19 cellular contexts compared by ENCODE assay signal in genomic region chr12:131056626-131057025, GRCh38.
"Had no signal": no experiment of that assay in that cellular context is flagged by ENCODE, and none has a peak within 500 bp of the region (broad histone marks: within the 10 kb centered on the region; RNA-seq: fewer than 3 reads in every experiment).

No MANE protein-coding gene starts in this region.

- H3K27ac Mint-ChIP-seq: activated B cell treated with CpG ODN at 0.5 μM for 24 hours; activated CD4-positive, alpha-beta T cell treated with anti-CD3 and anti-CD28 coated beads, Interleukin-2, amount 10 ng/mL, durations not matched to agents 24 days and 14 days; activated naive CD8-positive, alpha-beta T cell treated with anti-CD3 and anti-CD28 coated beads, Interleukin-2, amount 10 ng/mL, durations not matched to agents 7 days and 5 days; T-cell had no signal

- H3K4me1 Mint-ChIP-seq: activated B cell treated with CpG ODN at 0.5 μM for 24 hours; central memory CD8-positive, alpha-beta T cell had no signal

- ATAC-seq: activated T-cell treated with anti-CD3 and anti-CD28 coated beads, Interleukin-2, amount 50 U/mL, for 4 hours; T-cell had no signal

- H3K9me3 Mint-ChIP-seq: activated B cell treated with CpG ODN at 0.5 μM for 24 hours; activated CD4-positive, alpha-beta T cell treated with anti-CD3 and anti-CD28 coated beads, Interleukin-2, amount 10 ng/mL, durations not matched to agents 24 days and 14 days; activated naive CD8-positive, alpha-beta T cell treated with anti-CD3 and anti-CD28 coated beads, Interleukin-2, amount 10 ng/mL, durations not matched to agents 7 days and 5 days; activated T-cell treated with anti-CD3 and anti-CD28 coated beads, Interleukin-2, amount 50 U/mL, for 4 hours; central memory CD8-positive, alpha-beta T cell; T-cell had no signal

- DNase-seq: activated CD4-positive, alpha-beta T cell treated with anti-CD3 and anti-CD28 coated beads for 1 hour; activated CD4-positive, alpha-beta T cell treated with anti-CD3 and anti-CD28 coated beads, Interleukin-2, amount 10 ng/mL, durations not matched to agents 24 days and 14 days; activated CD4-positive, alpha-beta T cell treated with anti-CD3 and anti-CD28 coated beads, Interleukin-2, amount 50 U/mL, for 48 hours; activated CD8-positive, alpha-beta memory T cell treated with anti-CD3 and anti-CD28 coated beads for 24 hours; activated naive CD4-positive, alpha-beta T cell treated with anti-CD3 and anti-CD28 coated beads, Interleukin-2, amount 50 U/mL, for 16 hours; activated naive CD8-positive, alpha-beta T cell treated with anti-CD3 and anti-CD28 coated beads, Interleukin-2, amount 10 ng/mL, durations not matched to agents 7 days and 5 days; activated T-cell treated with anti-CD3 and anti-CD28 coated beads, Interleukin-2, amount 50 U/mL, for 4 hours; NCI-H1092; NCI-H1930; NCI-H2107; NCI-H2171 treated with DMSO at 0.1 percent for 48 hours; NCI-H226; NCI-H510A; NCI-H774; T-helper 2 cell; T1000 had no signal

- H3K36me3 Mint-ChIP-seq: activated naive CD8-positive, alpha-beta T cell treated with anti-CD3 and anti-CD28 coated beads, Interleukin-2, amount 10 ng/mL, durations not matched to agents 7 days and 5 days; T-cell had no signal

- H3K4me3 Mint-ChIP-seq: activated B cell treated with CpG ODN at 0.5 μM for 24 hours; activated CD4-positive, alpha-beta T cell treated with anti-CD3 and anti-CD28 coated beads, Interleukin-2, amount 10 ng/mL, durations not matched to agents 24 days and 14 days; activated naive CD8-positive, alpha-beta T cell treated with anti-CD3 and anti-CD28 coated beads, Interleukin-2, amount 10 ng/mL, durations not matched to agents 7 days and 5 days; activated T-cell treated with anti-CD3 and anti-CD28 coated beads, Interleukin-2, amount 50 U/mL, for 4 hours; central memory CD8-positive, alpha-beta T cell; T-cell had no signal
